In the genomic region with DNA sequence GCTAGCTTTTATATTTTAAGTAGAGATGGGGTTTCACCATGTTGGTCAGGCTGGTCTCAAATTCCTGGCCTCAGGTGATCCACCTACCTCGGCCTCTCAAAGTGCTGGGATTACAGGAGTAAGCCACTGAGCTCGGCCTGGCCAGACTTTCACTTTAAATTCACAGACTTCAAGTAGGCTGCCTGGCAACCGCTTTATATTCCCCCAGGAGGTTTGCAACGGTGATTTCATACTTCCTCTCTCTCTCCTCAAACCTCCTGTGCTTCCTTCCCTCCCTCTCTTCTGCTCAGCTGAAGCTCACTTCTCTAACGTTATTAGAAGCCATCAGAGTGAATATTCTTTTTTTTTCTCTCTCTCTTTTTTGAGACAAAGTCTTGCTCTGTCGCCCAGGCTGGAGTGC, we compare ENCODE assay signal across 8 cellular contexts.
A peak's percentile ranks its signal among the peaks of the same experiment; 100 is the strongest.
DNase-seq lines count a peak whose midpoint lies in the region; ATAC-seq and TF ChIP-seq lines count a peak whose summit lies in the region.
"Not testable (repeated sequence)": the region's sequence is repeated elsewhere in the genome, so short reads cannot be mapped to it uniquely, and the experiment has no call there.

No MANE protein-coding gene starts in this region.

- H3K4me1 Mint-ChIP-seq in activated B cell treated with CpG ODN at 0.5 μM for 24 hours (peaks cover 15% of the 10 kb centered on the region), naive B cell (peaks cover 13 to 29% (median 25%) of the 10 kb centered on the region in 3 donors)

- peak overlapping the region; percentile 64 for H3K27ac Mint-ChIP-seq in activated B cell treated with CpG ODN at 0.5 μM for 24 hours
- H3K27ac Mint-ChIP-seq in naive B cell = peak overlapping the region in 5 of 6 donors; percentile 62 to 90 (median 72)

- not testable (repeated sequence) for H3K4me3 ChIP-seq in A673 (ENCODE audit: low read depth, low read length, poor library complexity, severe bottlenecking)

- not testable (repeated sequence) for TF ChIP-seq CTCF in A673 (conservative IDR thresholded peaks at IDR 0.05; ENCODE audit: low read depth, low read length); activated B cell treated with CpG ODN at 0.5 μM for 24 hours (IDR thresholded peaks at IDR 0.05)

- H3K4me1 ChIP-seq in A673 (ENCODE audit: insufficient read depth, low read length, poor library complexity, severe bottlenecking) = not testable (repeated sequence)

- not testable (repeated sequence) for H3K27ac ChIP-seq in A673 (ENCODE audit: low read depth, low read length, poor library complexity, severe bottlenecking)

- H3K36me3 Mint-ChIP-seq in activated B cell treated with CpG ODN at 0.5 μM for 24 hours (ENCODE audit: low read depth) = peaks cover 11% of the 10 kb centered on the region
- H3K36me3 Mint-ChIP-seq in naive B cell = not testable (repeated sequence)

- peak overlapping the region; percentile 57 for H3K4me3 Mint-ChIP-seq in activated B cell treated with CpG ODN at 0.5 μM for 24 hours
- H3K4me3 Mint-ChIP-seq in naive B cell = peak overlapping the region in 7 of 8 donors; percentile 53 to 81 (median 65)

- DNase-seq in A673 (ENCODE audit: low spot score) (peak; percentile 45), NCI-H2107 treated with DMSO at 0.1 percent for 48 hours (lab: John Stamatoyannopoulos, UW; ENCODE audit: unreplicated experiment) (peak; percentile 28), naive B cell (peak; percentile 56)
- not testable (repeated sequence) for DNase-seq in activated B cell treated with CpG ODN at 0.5 μM for 24 hours

- POLR2A ChIA-PET in A673 (lab: Charles Lee; ENCODE audit: low non-redundant PET); activated B cell treated with CpG ODN at 0.5 μM for 24 hours (lab: Charles Lee): not testable (repeated sequence)

- CTCF ChIA-PET in A673 (lab: Charles Lee) = not testable (repeated sequence)
- CTCF ChIA-PET in activated B cell treated with CpG ODN at 0.5 μM for 24 hours (lab: Charles Lee) = interaction anchor here (1.4 kb wide), 1 partner anchor 57 kb away, joined by 5 read pairs; no protein-coding TSS in a partner anchor

- H3K9me3 Mint-ChIP-seq in activated B cell treated with CpG ODN at 0.5 μM for 24 hours, naive B cell: not testable (repeated sequence)

- BruUV-seq in A673 (replicated peaks; lab: Mats Ljungman, UMichigan) = not testable (repeated sequence)

- H3K36me3 ChIP-seq in A673 (ENCODE audit: insufficient read depth, low read length, poor library complexity, severe bottlenecking) = not testable (repeated sequence)

- H3K27me3 ChIP-seq in A673 (replicated peaks; ENCODE audit: insufficient read depth, low read depth, low read length, poor library complexity) = not testable (repeated sequence)

- peak; percentile 46 for ATAC-seq in GM18519 (IDR thresholded peaks at IDR 0.05; ENCODE audit: low FRiP score, unreplicated experiment)
- ATAC-seq in GM21528 (IDR thresholded peaks at IDR 0.05; ENCODE audit: low FRiP score, unreplicated experiment) = peak; percentile 61
- peak; percentile 73 for ATAC-seq in HG02981 (IDR thresholded peaks at IDR 0.05; ENCODE audit: unreplicated experiment)
- ATAC-seq in HG03460 (IDR thresholded peaks at IDR 0.05; ENCODE audit: unreplicated experiment) = peak; percentile 66
- ATAC-seq in activated B cell treated with CpG ODN at 0.5 μM for 24 hours (ENCODE audit: low read depth) = peak; percentile 93
- peak; percentile 87 to 90 for ATAC-seq in naive B cell (ENCODE audit: low read depth in 2 of 2)

- H3K9me3 ChIP-seq in A673 (ENCODE audit: low read depth, low read length, poor library complexity, severe bottlenecking) = not testable (repeated sequence)

- H3K27me3 Mint-ChIP-seq in activated B cell treated with CpG ODN at 0.5 μM for 24 hours, naive B cell: not testable (repeated sequence)

- intact Hi-C loops in A673 (cut with micrococcal nuclease; ENCODE audit: unreplicated experiment); activated B cell treated with CpG ODN at 0.5 μM for 24 hours (cut with micrococcal nuclease): not testable (repeated sequence)
